Comparison of ENCODE assay signal across 8 cellular contexts in genomic region chr20:37346526-37347346, GRCh38. TPM values are rescaled to one million over a fixed set of nuclear protein-coding genes. Genes with fewer than 3 reads are reported as not detected.
DNase-seq lines count a peak whose midpoint lies in the region; ATAC-seq and TF ChIP-seq lines count a peak whose summit lies in the region.

No MANE protein-coding gene starts in this region.

- DNase-seq in activated T-helper 1 cell treated with anti-CD3 and anti-CD28 coated beads, Interleukin-12 subunit alpha, Interleukin-12 subunit beta, Interleukin-2, Interleukin-4 antibody, amounts not matched to agents 30 ng/mL and 10 ng/mL and 1 ng/mL, durations not matched to agents 14 hours and 24 hours and 36 hours (ENCODE audit: low spot score), result no peak
- DNase-seq in spleen, result peak; percentile 75
- DNase-seq in HT-29 (ENCODE audit: low spot score), result no peak
- DNase-seq in HCEC 1CT, result no peak

- peaks cover 2% of the 10 kb centered on the region for H3K36me3 Mint-ChIP-seq in activated T-helper 1 cell treated with anti-CD3 and anti-CD28 coated beads, Interleukin-12 subunit alpha, Interleukin-12 subunit beta, Interleukin-2, Interleukin-4 antibody, amounts not matched to agents 30 ng/mL and 10 ng/mL and 1 ng/mL, durations not matched to agents 14 hours and 24 hours and 36 hours (ENCODE audit: low read depth)

- peaks cover 4% of the 10 kb centered on the region for H3K27me3 Mint-ChIP-seq in activated T-helper 1 cell treated with anti-CD3 and anti-CD28 coated beads, Interleukin-12 subunit alpha, Interleukin-12 subunit beta, Interleukin-2, Interleukin-4 antibody, amounts not matched to agents 30 ng/mL and 10 ng/mL and 1 ng/mL, durations not matched to agents 14 hours and 24 hours and 36 hours (ENCODE audit: insufficient read depth)

- peak overlapping the region; percentile 24 for H3K9ac ChIP-seq in iPS-18a (ENCODE audit: low read length)

- H3K27ac Mint-ChIP-seq in activated T-helper 1 cell treated with anti-CD3 and anti-CD28 coated beads, Interleukin-12 subunit alpha, Interleukin-12 subunit beta, Interleukin-2, Interleukin-4 antibody, amounts not matched to agents 30 ng/mL and 10 ng/mL and 1 ng/mL, durations not matched to agents 14 hours and 24 hours and 36 hours, result no peak overlapping the region

- WGBS in spleen, 5 donors, result 28 to 100% (median 40%) methylated on average over 1 to 22 of the region's 22 CpGs

- ATAC-seq in GM21619 (IDR thresholded peaks at IDR 0.05; ENCODE audit: unreplicated experiment), result peak; percentile 5
- ATAC-seq in GM21528 (IDR thresholded peaks at IDR 0.05; ENCODE audit: low FRiP score, unreplicated experiment), result no peak
- no peak for ATAC-seq in GM19455 (IDR thresholded peaks at IDR 0.05; ENCODE audit: unreplicated experiment)

- H3K36me3 ChIP-seq in iPS-18a (ENCODE audit: control insufficient read depth, low read depth, low read length) (no peaks in the 10 kb centered on the region), spleen (peaks cover 0 to 12% (median 0%) of the 10 kb centered on the region in 6 donors)

- intact Hi-C loops in activated T-helper 1 cell treated with anti-CD3 and anti-CD28 coated beads, Interleukin-12 subunit alpha, Interleukin-12 subunit beta, Interleukin-2, Interleukin-4 antibody, amounts not matched to agents 30 ng/mL and 10 ng/mL and 1 ng/mL, durations not matched to agents 14 hours and 24 hours and 36 hours (cut with micrococcal nuclease), result no loop called here
- intact Hi-C loops in spleen (cut with DNase I; ENCODE audit: low total_unique reads), result no loop called here

- H3K4me3 ChIP-seq in iPS-18a (ENCODE audit: low read length) (peak overlapping the region; percentile 47), spleen (peak overlapping the region; percentile 27 to 87 (median 56))

- H3K27me3 ChIP-seq in iPS-18a (ENCODE audit: control insufficient read depth, insufficient read depth, low read length), result no peaks in the 10 kb centered on the region
- H3K27me3 ChIP-seq in spleen (replicated peaks in 1 of 7), result peaks cover 0 to 23% (median 6%) of the 10 kb centered on the region in 7 donors

- H3K27ac ChIP-seq in iPS-18a (ENCODE audit: low read length), result no peak overlapping the region
- H3K27ac ChIP-seq in spleen, result peak overlapping the region; percentile 7 to 87 (median 74)

- TF ChIP-seq POLR2A in spleen (IDR thresholded peaks at IDR 0.05), result no peak

- H3K4me1 ChIP-seq in iPS-18a (ENCODE audit: control insufficient read depth, low read depth, low read length) (no peaks in the 10 kb centered on the region), spleen (peaks cover 0 to 61% (median 33%) of the 10 kb centered on the region in 6 donors)

- H3K4me1 Mint-ChIP-seq in activated T-helper 1 cell treated with anti-CD3 and anti-CD28 coated beads, Interleukin-12 subunit alpha, Interleukin-12 subunit beta, Interleukin-2, Interleukin-4 antibody, amounts not matched to agents 30 ng/mL and 10 ng/mL and 1 ng/mL, durations not matched to agents 14 hours and 24 hours and 36 hours (ENCODE audit: low read depth), result peaks cover 21% of the 10 kb centered on the region

- H3K9me3 ChIP-seq in iPS-18a (ENCODE audit: control insufficient read depth, low read depth, low read length) (no peaks in the 10 kb centered on the region), spleen (no peaks in the 10 kb centered on the region)

- TF ChIP-seq CTCF in spleen (IDR thresholded peaks at IDR 0.05 in 8 of 11, conservative IDR thresholded peaks at IDR 0.05 in 3 of 11), result no peak

- H3K9me3 Mint-ChIP-seq in activated T-helper 1 cell treated with anti-CD3 and anti-CD28 coated beads, Interleukin-12 subunit alpha, Interleukin-12 subunit beta, Interleukin-2, Interleukin-4 antibody, amounts not matched to agents 30 ng/mL and 10 ng/mL and 1 ng/mL, durations not matched to agents 14 hours and 24 hours and 36 hours, result no peaks in the 10 kb centered on the region

- H3K4me3 Mint-ChIP-seq in activated T-helper 1 cell treated with anti-CD3 and anti-CD28 coated beads, Interleukin-12 subunit alpha, Interleukin-12 subunit beta, Interleukin-2, Interleukin-4 antibody, amounts not matched to agents 30 ng/mL and 10 ng/mL and 1 ng/mL, durations not matched to agents 14 hours and 24 hours and 36 hours, result peak overlapping the region; percentile 35

RNA-seq across cellular contexts. Expression of gene SRC, which starts 0.8 kb away (rescaled TPM):
- total RNA-seq in activated T-helper 1 cell treated with anti-CD3 and anti-CD28 coated beads, Interleukin-12 subunit alpha, Interleukin-12 subunit beta, Interleukin-2, Interleukin-4 antibody, amounts not matched to agents 30 ng/mL and 10 ng/mL and 1 ng/mL, durations not matched to agents 14 hours and 24 hours and 36 hours, result 6.2 and 6.4 TPM in 2 replicates
- total RNA-seq in spleen, result 10 to 100 TPM; 27.3 to 68.0 (median 36.1) TPM
- polyA plus RNA-seq in spleen, result 10 to 100 TPM in 2 of 3 donors, 1 to 10 TPM in 1; 7.0 to 28.7 (median 10.1) TPM
- total RNA-seq in HT-29 (2014; rRNA removed; shearing (Covaris generic)), result 113 and 161 TPM in 2 replicates

RNA-seq across cellular contexts. Expression of gene MANBAL, which starts 57.3 kb away (rescaled TPM):
- total RNA-seq in activated T-helper 1 cell treated with anti-CD3 and anti-CD28 coated beads, Interleukin-12 subunit alpha, Interleukin-12 subunit beta, Interleukin-2, Interleukin-4 antibody, amounts not matched to agents 30 ng/mL and 10 ng/mL and 1 ng/mL, durations not matched to agents 14 hours and 24 hours and 36 hours, result 14.6 and 16.4 TPM in 2 replicates
- total RNA-seq in spleen, result 10 to 100 TPM; 10.7 to 24.7 (median 18.1) TPM
- polyA plus RNA-seq in spleen, result 10 to 100 TPM; 30.2 to 33.0 (median 32.3) TPM
- total RNA-seq in HT-29 (2014; rRNA removed; shearing (Covaris generic)), result 28.0 and 33.1 TPM in 2 replicates
